8 cellular contexts compared by ENCODE assay signal in genomic region chrX:103235608-103236007, GRCh38. TPM values are rescaled to one million over a fixed set of nuclear protein-coding genes. Genes with fewer than 3 reads are reported as not detected.
"Had no signal": no experiment of that assay in that cellular context is flagged by ENCODE, and none has a peak within 500 bp of the region (broad histone marks: within the 10 kb centered on the region; RNA-seq: fewer than 3 reads in every experiment).

No MANE protein-coding gene starts in this region.

RNA-seq across cellular contexts. Expression of gene TCEAL5, which starts 40.9 kb away (rescaled TPM):
- total RNA-seq: activated B cell treated with CpG ODN at 0.5 μM for 24 hours; activated CD8-positive, alpha-beta T cell treated with anti-CD3 and anti-CD28 coated beads for 36 hours; activated T-cell treated with anti-CD3 and anti-CD28 coated beads, Interleukin-2, amount 50 U/mL, for 4 hours; activated T-helper 17 cell treated with anti-CD3 and anti-CD28 coated beads, Interleukin-2, amount 50 U/mL, for 72 hours; bronchial epithelial cell; epithelial cell of proximal tubule; foreskin keratinocyte; gastrocnemius medialis had no signal
- polyA plus RNA-seq: foreskin keratinocyte had no signal
